10 cellular contexts compared by ENCODE assay signal in the genomic region with DNA sequence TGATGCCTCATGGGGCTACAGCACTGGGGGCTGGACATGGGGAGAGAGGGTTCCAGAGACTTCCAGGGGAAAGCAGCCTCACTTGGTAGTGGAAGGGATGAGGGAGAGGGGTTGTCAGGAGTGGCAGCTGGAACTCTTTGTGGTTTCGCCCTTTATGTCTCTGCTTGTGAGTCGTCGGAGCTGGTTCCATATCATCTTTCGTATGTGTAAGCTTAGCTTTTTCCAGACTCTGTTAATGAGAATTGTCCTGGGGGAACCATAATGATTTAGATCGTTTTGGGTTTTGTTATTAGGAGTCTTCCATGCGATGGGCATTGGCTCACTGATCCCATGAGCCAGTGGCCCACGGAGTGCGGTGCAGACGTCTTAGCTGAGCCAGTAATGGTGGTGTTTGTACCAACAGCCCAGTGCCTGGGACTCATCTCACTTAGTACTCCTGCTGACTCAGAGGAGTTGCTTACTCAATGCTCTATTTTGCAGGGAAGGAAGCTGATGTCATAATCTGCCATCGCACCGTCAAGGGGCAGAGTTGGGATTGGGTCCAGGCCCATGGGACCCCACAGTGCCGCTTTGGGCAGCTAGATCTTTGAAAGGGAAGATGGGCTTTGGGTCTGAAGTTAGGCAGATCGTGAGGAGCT. TPM values are rescaled to one million over a fixed set of nuclear protein-coding genes. Genes with fewer than 3 reads are reported as not detected.
A peak's percentile ranks its signal among the peaks of the same experiment; 100 is the strongest.
DNase-seq lines count a peak whose midpoint lies in the region; ATAC-seq and TF ChIP-seq lines count a peak whose summit lies in the region.
"Had no signal": no experiment of that assay in that cellular context is flagged by ENCODE, and none has a peak within 500 bp of the region (broad histone marks: within the 10 kb centered on the region; RNA-seq: fewer than 3 reads in every experiment).

No MANE protein-coding gene starts in this region.

- H3K4me3 Mint-ChIP-seq in chondrocyte (ENCODE audit: unreplicated experiment), result no peak overlapping the region
- H3K4me3 Mint-ChIP-seq in nephron progenitor cell, result no peak overlapping the region
- no peak overlapping the region for H3K4me3 Mint-ChIP-seq in activated CD4-positive, alpha-beta memory T cell treated with anti-CD3 and anti-CD28 coated beads, Interleukin-2, amount 10 ng/mL, durations not matched to agents 7 days and 5 days

- peak overlapping the region; percentile 97 for H3K27ac Mint-ChIP-seq in chondrocyte (ENCODE audit: unreplicated experiment)
- H3K27ac Mint-ChIP-seq in nephron progenitor cell, result peak overlapping the region; percentile 67
- no peak overlapping the region for H3K27ac Mint-ChIP-seq in activated CD4-positive, alpha-beta memory T cell treated with anti-CD3 and anti-CD28 coated beads, Interleukin-2, amount 10 ng/mL, durations not matched to agents 7 days and 5 days

- H3K36me3 Mint-ChIP-seq in chondrocyte (ENCODE audit: low read depth) (peaks cover 17% of the 10 kb centered on the region), nephron progenitor cell (ENCODE audit: low read depth) (peaks cover 16% of the 10 kb centered on the region)
- no peaks in the 10 kb centered on the region for H3K36me3 Mint-ChIP-seq in activated CD4-positive, alpha-beta memory T cell treated with anti-CD3 and anti-CD28 coated beads, Interleukin-2, amount 10 ng/mL, durations not matched to agents 7 days and 5 days (ENCODE audit: low read depth)

- CTCF ChIA-PET in activated CD4-positive, alpha-beta memory T cell treated with anti-CD3 and anti-CD28 coated beads, Interleukin-2, amount 10 ng/mL, durations not matched to agents 7 days and 5 days (lab: Charles Lee), result interaction anchor here (0.7 kb wide), 1 partner anchor 46 kb away, joined by 3 read pairs; no protein-coding TSS in a partner anchor

- DNase-seq in CD1c-positive myeloid dendritic cell (ENCODE audit: extremely low spot score), result peak; percentile 26
- peak; percentile 20 for DNase-seq in MV-4-11 (lab: John Stamatoyannopoulos, UW)
- DNase-seq in chondrocyte (ENCODE audit: low spot score), result no peak
- DNase-seq in nephron progenitor cell, result no peak
- no peak for DNase-seq in activated CD8-positive, alpha-beta memory T cell treated with anti-CD3 and anti-CD28 coated beads, Interleukin-2, amount 50 U/mL, for 4 hours
- no peak for DNase-seq in activated CD4-positive, alpha-beta memory T cell treated with anti-CD3 and anti-CD28 coated beads, Interleukin-2, amount 10 ng/mL, durations not matched to agents 7 days and 5 days
- DNase-seq: left cardiac atrium; stimulated activated CD4-positive, alpha-beta T cell treated with anti-CD3 and anti-CD28 coated beads, Interleukin-1b, Interleukin-23, amount 100 ng/mL, for 48 hours had no signal

- ATAC-seq in HG03159 (IDR thresholded peaks at IDR 0.05; ENCODE audit: unreplicated experiment) (no peak), GM18867 (IDR thresholded peaks at IDR 0.05; ENCODE audit: unreplicated experiment) (no peak)

- TF ChIP-seq CTCF in chondrocyte (IDR thresholded peaks at IDR 0.05) (no peak), nephron progenitor cell (IDR thresholded peaks at IDR 0.05) (no peak)

- H3K4me1 Mint-ChIP-seq in chondrocyte (ENCODE audit: low read depth) (peaks cover 42% of the 10 kb centered on the region), nephron progenitor cell (peaks cover 13% of the 10 kb centered on the region)
- H3K4me1 Mint-ChIP-seq in activated CD4-positive, alpha-beta memory T cell treated with anti-CD3 and anti-CD28 coated beads, Interleukin-2, amount 10 ng/mL, durations not matched to agents 7 days and 5 days, result peaks cover 4% of the 10 kb centered on the region

- H3K9me3 Mint-ChIP-seq in chondrocyte (ENCODE audit: low read depth), result no peaks in the 10 kb centered on the region
- H3K9me3 Mint-ChIP-seq in nephron progenitor cell, result no peaks in the 10 kb centered on the region
- H3K9me3 Mint-ChIP-seq in activated CD4-positive, alpha-beta memory T cell treated with anti-CD3 and anti-CD28 coated beads, Interleukin-2, amount 10 ng/mL, durations not matched to agents 7 days and 5 days, result no peaks in the 10 kb centered on the region

- POLR2A ChIA-PET in activated CD4-positive, alpha-beta memory T cell treated with anti-CD3 and anti-CD28 coated beads, Interleukin-2, amount 10 ng/mL, durations not matched to agents 7 days and 5 days (lab: Charles Lee), result no interaction called here

- H3K27me3 Mint-ChIP-seq in chondrocyte (ENCODE audit: low read depth) (no peaks in the 10 kb centered on the region), nephron progenitor cell (ENCODE audit: low read depth, poor library complexity) (no peaks in the 10 kb centered on the region)
- H3K27me3 Mint-ChIP-seq in activated CD4-positive, alpha-beta memory T cell treated with anti-CD3 and anti-CD28 coated beads, Interleukin-2, amount 10 ng/mL, durations not matched to agents 7 days and 5 days, result no peaks in the 10 kb centered on the region

RNA-seq across cellular contexts. Expression of a gene that starts 48.5 kb away (rescaled TPM):
- total RNA-seq in chondrocyte, result 99.9 to 110 TPM (median 107 TPM) in 3 replicates
- 10 to 100 TPM; 16.9 to 18.9 TPM for total RNA-seq in activated CD4-positive, alpha-beta memory T cell treated with anti-CD3 and anti-CD28 coated beads, Interleukin-2, amount 10 ng/mL, durations not matched to agents 7 days and 5 days

Comparison
In these comparisons a context has a peak if more than half of its experiments do, and no peak if none do; other contexts are left out.
1. DNase-seq: peak in CD1c-positive myeloid dendritic cell (single experiment) and MV-4-11 (single experiment); none in chondrocyte (single experiment), nephron progenitor cell (single experiment), activated CD8-positive, alpha-beta memory T cell treated with anti-CD3 and anti-CD28 coated beads, Interleukin-2, amount 50 U/mL, for 4 hours (single experiment) and activated CD4-positive, alpha-beta memory T cell treated with anti-CD3 and anti-CD28 coated beads, Interleukin-2, amount 10 ng/mL, durations not matched to agents 7 days and 5 days (single experiment).